ENCODE assay signal across 1 cellular context in genomic region chr7:124072603-124073324, GRCh38.
TF ChIP-seq lines count a peak whose summit lies in the region.

No MANE protein-coding gene starts in this region.

TF ChIP-seq in HepG2, 621 proteins besides CTCF, POLR2A, EP300 and RAD21:
- TF ChIP-seq ZNF574 (CRISPR knock-in tag; IDR thresholded peaks at IDR 0.05) (no peak), FOSL2 (CRISPR knock-in tag; IDR thresholded peaks at IDR 0.05) (peak; percentile 53; the same call in 1 of the 2 replicates)
